ENCODE assay signal across 1 cellular context in genomic region chr2:20050104-20050711, GRCh38.
TF ChIP-seq lines count a peak whose summit lies in the region.

No MANE protein-coding gene starts in this region.

TF ChIP-seq in IMR-90, 13 proteins besides CTCF, POLR2A, EP300 and RAD21:
- TF ChIP-seq MAZ (IDR thresholded peaks at IDR 0.05; ENCODE audit: borderline replicate concordance, low read depth, low read length) = no peak
- no peak for TF ChIP-seq RCOR1 (IDR thresholded peaks at IDR 0.05; ENCODE audit: insufficient replicate concordance, low read length)
- no peak for TF ChIP-seq RFX5 (IDR thresholded peaks at IDR 0.05; ENCODE audit: low read depth, low read length)
- no peak for TF ChIP-seq SMC3 (IDR thresholded peaks at IDR 0.05; ENCODE audit: low read depth, low read length)
- TF ChIP-seq ELK1 (IDR thresholded peaks at IDR 0.05; ENCODE audit: borderline replicate concordance, low read depth, low read length) = no peak
- TF ChIP-seq FOS (IDR thresholded peaks at IDR 0.05; ENCODE audit: low read depth, low read length) = no peak
- TF ChIP-seq, protein P1, sequence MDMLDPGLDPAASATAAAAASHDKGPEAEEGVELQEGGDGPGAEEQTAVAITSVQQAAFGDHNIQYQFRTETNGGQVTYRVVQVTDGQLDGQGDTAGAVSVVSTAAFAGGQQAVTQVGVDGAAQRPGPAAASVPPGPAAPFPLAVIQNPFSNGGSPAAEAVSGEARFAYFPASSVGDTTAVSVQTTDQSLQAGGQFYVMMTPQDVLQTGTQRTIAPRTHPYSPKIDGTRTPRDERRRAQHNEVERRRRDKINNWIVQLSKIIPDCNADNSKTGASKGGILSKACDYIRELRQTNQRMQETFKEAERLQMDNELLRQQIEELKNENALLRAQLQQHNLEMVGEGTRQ (IDR thresholded peaks at IDR 0.05; ENCODE audit: low read depth, low read length) = no peak
TF ChIP-seq in IMR-90: peak in this region for 0.
